In the genomic region with DNA sequence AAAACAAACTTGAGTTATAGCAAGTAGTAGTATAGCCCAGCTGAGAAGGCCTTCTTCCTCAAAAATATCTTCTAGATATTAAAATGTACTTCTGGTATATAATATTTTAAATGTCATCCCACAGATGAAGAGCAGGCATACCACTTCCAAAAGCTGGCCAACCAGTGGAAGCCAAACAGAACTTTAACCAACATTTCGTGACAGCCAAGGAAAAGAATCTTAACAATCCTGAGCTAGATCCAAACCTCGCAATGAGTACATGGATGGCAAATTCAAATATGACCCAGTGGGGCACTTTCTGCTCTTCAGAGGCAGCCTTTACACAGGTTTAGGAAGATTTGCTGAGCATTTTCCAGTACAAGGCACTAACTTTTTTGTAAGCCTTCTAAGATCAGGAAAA, we compare ENCODE assay signal across 16 cellular contexts.
A peak's percentile ranks its signal among the peaks of the same experiment; 100 is the strongest.
DNase-seq lines count a peak whose midpoint lies in the region; ATAC-seq, FAIRE-seq and TF ChIP-seq lines count a peak whose summit lies in the region.
"Had no signal": no experiment of that assay in that cellular context is flagged by ENCODE, and none has a peak within 500 bp of the region (broad histone marks: within the 10 kb centered on the region; RNA-seq: fewer than 3 reads in every experiment).

No MANE protein-coding gene starts in this region.

- H3K9me3 ChIP-seq in adipocyte (ENCODE audit: control insufficient read depth, low read length) = no peaks in the 10 kb centered on the region
- H3K9me3 ChIP-seq: BE2C had no signal

- DNase-seq in AG08396 (ENCODE audit: low spot score) (peak; percentile 2), GM03348 (ENCODE audit: low spot score) (peak; percentile 5), adipocyte (ENCODE audit: low read depth) (peak; percentile 60), myocyte (ENCODE audit: low read depth) (peak; percentile 30), SIG-M5 treated with dmso at 0.1 percent for 504 hours (lab: John Stamatoyannopoulos, UW; ENCODE audit: unreplicated experiment) (no peak), left colon (no peak), GM12891 (ENCODE audit: insufficient read length, low spot score) (no peak)
- DNase-seq in activated CD4-positive, alpha-beta T cell treated with anti-CD3 and anti-CD28 coated beads for 4 hours = no peak
- DNase-seq: 8988T; BE2C; CD4-positive, alpha-beta memory T cell; DND-41; GF-D8 had no signal

- H3K9ac ChIP-seq in adipocyte (ENCODE audit: low read length) = no peak overlapping the region

- H3K4me1 ChIP-seq in adipocyte (ENCODE audit: control insufficient read depth, insufficient read depth, low read length) = no peaks in the 10 kb centered on the region
- H3K4me1 ChIP-seq: BE2C had no signal

- intact Hi-C loops in left colon (cut with DNase I, micrococcal nuclease) = no loop called here

- TF ChIP-seq POLR2A in GM12891 (IDR thresholded peaks at IDR 0.05; ENCODE audit: low read depth, low read length) = no peak

- FAIRE-seq in GM12891 (lab: Jason Lieb, UNC) = no peak
- FAIRE-seq: GM18507, H54 had no signal

- H3K4me3 ChIP-seq in adipocyte (ENCODE audit: low read length) = no peak overlapping the region

- no peaks in the 10 kb centered on the region for H3K36me3 ChIP-seq in adipocyte (ENCODE audit: control insufficient read depth, insufficient read depth, low read length, severe bottlenecking)
- H3K36me3 ChIP-seq: BE2C had no signal

- no peak for ATAC-seq in left colon
- ATAC-seq: HCT116 had no signal

- H3K27me3 ChIP-seq in adipocyte (replicated peaks; ENCODE audit: control insufficient read depth, insufficient read depth, low read length) = no peaks in the 10 kb centered on the region
- H3K27me3 ChIP-seq: BE2C had no signal

TF ChIP-seq in GM12891, 5 proteins besides CTCF, POLR2A, EP300 and RAD21:
- TF ChIP-seq SPI1 (IDR thresholded peaks at IDR 0.05; ENCODE audit: low read depth, low read length) (no peak), PAX5 (IDR thresholded peaks at IDR 0.05; ENCODE audit: insufficient read depth, low read length, severe bottlenecking) (no peak)

Comparison
In these comparisons a context has a peak if more than half of its experiments do, and no peak if none do; other contexts are left out.
1. DNase-seq: peak in AG08396 (single experiment), GM03348 (single experiment), adipocyte (single experiment) and myocyte (single experiment); none in SIG-M5 treated with dmso at 0.1 percent for 504 hours (single experiment), activated CD4-positive, alpha-beta T cell treated with anti-CD3 and anti-CD28 coated beads for 4 hours (0 of 2), left colon (0 of 2) and GM12891 (single experiment).